In the genomic region with DNA sequence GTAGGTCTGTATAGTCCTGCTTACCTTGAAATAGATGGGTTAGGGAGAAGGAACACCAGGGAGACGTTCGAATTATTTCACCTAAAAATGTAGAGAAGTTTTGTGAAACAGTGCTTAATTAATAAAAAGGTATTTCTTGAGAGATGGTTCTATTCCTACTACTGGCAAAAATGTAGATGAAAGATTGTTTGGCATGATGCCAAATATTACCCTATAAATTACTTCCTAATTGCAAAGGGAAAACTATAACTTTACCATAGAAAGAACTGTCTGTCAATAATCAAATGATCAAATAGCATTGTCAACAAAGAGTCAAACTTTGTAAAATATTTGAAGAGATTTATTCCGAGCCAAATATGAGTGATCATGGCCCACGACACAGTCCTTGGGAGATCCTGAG, we compare ENCODE assay signal across 3 cellular contexts.
A peak's percentile ranks its signal among the peaks of the same experiment; 100 is the strongest.
TF ChIP-seq lines count a peak whose summit lies in the region.

No MANE protein-coding gene starts in this region.

TF ChIP-seq in SK-N-SH, 30 proteins besides CTCF, POLR2A, EP300 and RAD21:
- TF ChIP-seq, protein P1, sequence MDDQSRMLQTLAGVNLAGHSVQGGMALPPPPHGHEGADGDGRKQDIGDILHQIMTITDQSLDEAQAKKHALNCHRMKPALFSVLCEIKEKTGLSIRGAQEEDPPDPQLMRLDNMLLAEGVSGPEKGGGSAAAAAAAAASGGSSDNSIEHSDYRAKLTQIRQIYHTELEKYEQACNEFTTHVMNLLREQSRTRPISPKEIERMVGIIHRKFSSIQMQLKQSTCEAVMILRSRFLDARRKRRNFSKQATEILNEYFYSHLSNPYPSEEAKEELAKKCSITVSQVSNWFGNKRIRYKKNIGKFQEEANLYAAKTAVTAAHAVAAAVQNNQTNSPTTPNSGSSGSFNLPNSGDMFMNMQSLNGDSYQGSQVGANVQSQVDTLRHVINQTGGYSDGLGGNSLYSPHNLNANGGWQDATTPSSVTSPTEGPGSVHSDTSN (IDR thresholded peaks at IDR 0.05) = no peak
- TF ChIP-seq TAF1 (IDR thresholded peaks at IDR 0.05; ENCODE audit: borderline replicate concordance, low read depth, low read length) = no peak
- no peak for TF ChIP-seq RCOR1 (IDR thresholded peaks at IDR 0.05; ENCODE audit: low read length)
- TF ChIP-seq NFIC (IDR thresholded peaks at IDR 0.05; ENCODE audit: borderline replicate concordance) = peak; percentile 24; the same call in 1 of the 2 replicates

TF ChIP-seq in SK-N-SH treated with all-trans-retinoic acid at 6 μM for 48 hours, 23 proteins besides CTCF, POLR2A, EP300 and RAD21:
- no peak for TF ChIP-seq TOX (CRISPR knock-in tag; IDR thresholded peaks at IDR 0.05; ENCODE audit: borderline replicate concordance)
- TF ChIP-seq, protein P2, sequence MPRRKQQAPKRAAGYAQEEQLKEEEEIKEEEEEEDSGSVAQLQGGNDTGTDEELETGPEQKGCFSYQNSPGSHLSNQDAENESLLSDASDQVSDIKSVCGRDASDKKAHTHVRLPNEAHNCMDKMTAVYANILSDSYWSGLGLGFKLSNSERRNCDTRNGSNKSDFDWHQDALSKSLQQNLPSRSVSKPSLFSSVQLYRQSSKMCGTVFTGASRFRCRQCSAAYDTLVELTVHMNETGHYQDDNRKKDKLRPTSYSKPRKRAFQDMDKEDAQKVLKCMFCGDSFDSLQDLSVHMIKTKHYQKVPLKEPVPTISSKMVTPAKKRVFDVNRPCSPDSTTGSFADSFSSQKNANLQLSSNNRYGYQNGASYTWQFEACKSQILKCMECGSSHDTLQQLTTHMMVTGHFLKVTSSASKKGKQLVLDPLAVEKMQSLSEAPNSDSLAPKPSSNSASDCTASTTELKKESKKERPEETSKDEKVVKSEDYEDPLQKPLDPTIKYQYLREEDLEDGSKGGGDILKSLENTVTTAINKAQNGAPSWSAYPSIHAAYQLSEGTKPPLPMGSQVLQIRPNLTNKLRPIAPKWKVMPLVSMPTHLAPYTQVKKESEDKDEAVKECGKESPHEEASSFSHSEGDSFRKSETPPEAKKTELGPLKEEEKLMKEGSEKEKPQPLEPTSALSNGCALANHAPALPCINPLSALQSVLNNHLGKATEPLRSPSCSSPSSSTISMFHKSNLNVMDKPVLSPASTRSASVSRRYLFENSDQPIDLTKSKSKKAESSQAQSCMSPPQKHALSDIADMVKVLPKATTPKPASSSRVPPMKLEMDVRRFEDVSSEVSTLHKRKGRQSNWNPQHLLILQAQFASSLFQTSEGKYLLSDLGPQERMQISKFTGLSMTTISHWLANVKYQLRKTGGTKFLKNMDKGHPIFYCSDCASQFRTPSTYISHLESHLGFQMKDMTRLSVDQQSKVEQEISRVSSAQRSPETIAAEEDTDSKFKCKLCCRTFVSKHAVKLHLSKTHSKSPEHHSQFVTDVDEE (CRISPR knock-in tag; IDR thresholded peaks at IDR 0.05) = no peak
- no peak for TF ChIP-seq CSRNP3 (CRISPR knock-in tag; IDR thresholded peaks at IDR 0.05)
- TF ChIP-seq ZFP30 (CRISPR knock-in tag; IDR thresholded peaks at IDR 0.05) = no peak
- TF ChIP-seq ZFP3 (CRISPR knock-in tag; IDR thresholded peaks at IDR 0.05) = no peak
- TF ChIP-seq OSR1 (CRISPR knock-in tag; IDR thresholded peaks at IDR 0.05) = no peak
- no peak for TF ChIP-seq GLIS3 (CRISPR knock-in tag; IDR thresholded peaks at IDR 0.05)
- TF ChIP-seq BACH2 (CRISPR knock-in tag; IDR thresholded peaks at IDR 0.05; ENCODE audit: borderline replicate concordance) = no peak

TF ChIP-seq in H1, 55 proteins besides CTCF, POLR2A, EP300 and RAD21:
- no peak for TF ChIP-seq USF2 (IDR thresholded peaks at IDR 0.05; ENCODE audit: low read length)
- no peak for TF ChIP-seq BCL11A (IDR thresholded peaks at IDR 0.05; ENCODE audit: low read depth in 2 of 2, low read length in 2 of 2)
- no peak for TF ChIP-seq CREB1 (IDR thresholded peaks at IDR 0.05)
- TF ChIP-seq TAF7 (optimal IDR thresholded peaks at IDR 0.05; ENCODE audit: borderline replicate concordance, low read depth, low read length) = no peak
- no peak for TF ChIP-seq SAP30 (IDR thresholded peaks at IDR 0.05; ENCODE audit: insufficient read depth, insufficient replicate concordance, low read length)
- no peak for TF ChIP-seq SIRT6 (IDR thresholded peaks at IDR 0.05; ENCODE audit: low read length)
- TF ChIP-seq HDAC6 (IDR thresholded peaks at IDR 0.05; ENCODE audit: low read depth, low read length) = no peak
- TF ChIP-seq TCF12 (IDR thresholded peaks at IDR 0.05; ENCODE audit: low read depth, low read length) = no peak
- TF ChIP-seq YY1 (IDR thresholded peaks at IDR 0.05; ENCODE audit: low read depth, low read length) = no peak
- TF ChIP-seq ATF2 (IDR thresholded peaks at IDR 0.05; ENCODE audit: low read length) = no peak
- TF ChIP-seq MAFK (IDR thresholded peaks at IDR 0.05; ENCODE audit: low read depth, low read length) = no peak
- no peak for TF ChIP-seq MAX (IDR thresholded peaks at IDR 0.05)
- no peak for TF ChIP-seq HDAC2 (IDR thresholded peaks at IDR 0.05; ENCODE audit: borderline replicate concordance in 1 of 2, low read depth in 2 of 2, low read length in 2 of 2)
